Comparison of ENCODE assay signal across 1 cellular context in the genomic region with DNA sequence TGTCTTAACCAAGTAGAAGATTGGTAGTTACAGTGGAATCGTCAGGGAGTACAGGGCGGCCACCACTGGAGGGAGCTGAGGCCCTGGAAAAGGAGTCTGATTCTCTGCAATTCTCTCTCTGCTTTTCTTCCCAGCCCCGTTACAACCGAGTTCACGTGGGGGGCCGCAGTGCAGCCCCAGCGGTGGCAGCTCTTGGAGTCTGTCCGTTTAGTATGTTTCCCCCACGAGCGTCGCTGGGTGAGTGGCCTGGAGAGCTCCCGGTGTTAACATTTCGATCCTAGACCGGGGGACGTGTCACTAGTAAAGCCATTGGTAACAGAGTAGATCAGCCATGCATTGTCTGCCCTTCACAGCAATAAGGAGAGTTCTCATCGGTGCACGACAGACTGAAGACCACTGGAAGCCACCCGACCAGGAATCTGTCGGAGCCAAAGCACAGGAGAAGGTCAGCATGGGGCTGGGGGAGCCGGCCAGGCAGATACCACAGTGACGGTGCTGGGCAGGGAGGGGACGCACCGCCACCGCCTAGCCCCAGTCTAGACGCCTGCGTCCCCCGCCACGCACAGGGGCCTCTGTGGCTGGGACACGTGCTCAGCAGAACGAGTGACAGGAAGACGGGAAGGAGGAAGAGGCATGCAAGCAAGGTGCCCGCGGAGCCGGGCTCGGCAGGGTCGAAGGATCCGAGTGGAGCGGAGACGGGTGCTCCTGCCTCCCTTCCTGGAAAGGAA.
A peak's percentile ranks its signal among the peaks of the same experiment; 100 is the strongest.
TF ChIP-seq lines count a peak whose summit lies in the region.

No MANE protein-coding gene starts in this region.

TF ChIP-seq in HepG2, 621 proteins besides CTCF, POLR2A, EP300 and RAD21 (continues in another document):
- TF ChIP-seq CBX2 (IDR thresholded peaks at IDR 0.05; ENCODE audit: low read depth, low read length), result no peak
- TF ChIP-seq CBX2 (CRISPR knock-in tag; IDR thresholded peaks at IDR 0.05; ENCODE audit: low read depth), result no peak
- no peak for TF ChIP-seq ELK4 (CRISPR knock-in tag; IDR thresholded peaks at IDR 0.05; ENCODE audit: borderline replicate concordance)
- no peak for TF ChIP-seq HMG20B (CRISPR knock-in tag; conservative IDR thresholded peaks at IDR 0.05)
- no peak for TF ChIP-seq ZNF850 (CRISPR knock-in tag; conservative IDR thresholded peaks at IDR 0.05)
- TF ChIP-seq MEIS2 (CRISPR knock-in tag; IDR thresholded peaks at IDR 0.05), result no peak
- TF ChIP-seq TGIF2 (CRISPR knock-in tag; IDR thresholded peaks at IDR 0.05), result no peak
- TF ChIP-seq HIC2 (CRISPR knock-in tag; IDR thresholded peaks at IDR 0.05; ENCODE audit: low read depth), result no peak
- TF ChIP-seq LRRFIP1 (CRISPR knock-in tag; conservative IDR thresholded peaks at IDR 0.05), result no peak
- no peak for TF ChIP-seq ZNF354B (CRISPR knock-in tag; IDR thresholded peaks at IDR 0.05)
- TF ChIP-seq KAT8 (CRISPR knock-in tag; IDR thresholded peaks at IDR 0.05), result no peak
- no peak for TF ChIP-seq ZSCAN30 (CRISPR knock-in tag; IDR thresholded peaks at IDR 0.05)
- TF ChIP-seq ZNF18 (CRISPR knock-in tag; IDR thresholded peaks at IDR 0.05; ENCODE audit: insufficient replicate concordance), result no peak
- TF ChIP-seq ZNF253 (CRISPR knock-in tag; IDR thresholded peaks at IDR 0.05; ENCODE audit: borderline replicate concordance), result no peak
- peak; percentile 57 for TF ChIP-seq U2AF1 (optimal IDR thresholded peaks at IDR 0.05; ENCODE audit: low read depth, low read length)
- no peak for TF ChIP-seq NFRKB (IDR thresholded peaks at IDR 0.05)
- TF ChIP-seq SKI (IDR thresholded peaks at IDR 0.05; ENCODE audit: partially characterized antibody), result peak; percentile 44
- TF ChIP-seq HNRNPH1 (optimal IDR thresholded peaks at IDR 0.05; ENCODE audit: low read depth, low read length), result no peak
- TF ChIP-seq, protein P1, sequence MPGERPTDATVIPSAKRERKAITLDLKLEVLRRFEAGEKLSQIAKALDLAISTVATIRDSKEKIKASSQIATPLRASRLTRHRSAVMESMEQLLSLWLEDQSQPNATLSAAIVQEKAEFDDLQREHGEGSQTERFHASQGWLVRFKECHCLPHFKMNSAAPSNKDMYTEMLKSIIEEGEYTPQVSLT (CRISPR knock-in tag; IDR thresholded peaks at IDR 0.05; ENCODE audit: borderline replicate concordance, low read depth), result no peak
- TF ChIP-seq, protein P2, sequence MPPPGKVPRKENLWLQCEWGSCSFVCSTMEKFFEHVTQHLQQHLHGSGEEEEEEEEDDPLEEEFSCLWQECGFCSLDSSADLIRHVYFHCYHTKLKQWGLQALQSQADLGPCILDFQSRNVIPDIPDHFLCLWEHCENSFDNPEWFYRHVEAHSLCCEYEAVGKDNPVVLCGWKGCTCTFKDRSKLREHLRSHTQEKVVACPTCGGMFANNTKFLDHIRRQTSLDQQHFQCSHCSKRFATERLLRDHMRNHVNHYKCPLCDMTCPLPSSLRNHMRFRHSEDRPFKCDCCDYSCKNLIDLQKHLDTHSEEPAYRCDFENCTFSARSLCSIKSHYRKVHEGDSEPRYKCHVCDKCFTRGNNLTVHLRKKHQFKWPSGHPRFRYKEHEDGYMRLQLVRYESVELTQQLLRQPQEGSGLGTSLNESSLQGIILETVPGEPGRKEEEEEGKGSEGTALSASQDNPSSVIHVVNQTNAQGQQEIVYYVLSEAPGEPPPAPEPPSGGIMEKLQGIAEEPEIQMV (CRISPR knock-in tag; IDR thresholded peaks at IDR 0.05; ENCODE audit: low read depth), result no peak
- TF ChIP-seq MED13 (CRISPR knock-in tag; IDR thresholded peaks at IDR 0.05), result no peak
- no peak for TF ChIP-seq NBN (conservative IDR thresholded peaks at IDR 0.05)
- no peak for TF ChIP-seq ZNF326 (CRISPR knock-in tag; IDR thresholded peaks at IDR 0.05; ENCODE audit: borderline replicate concordance)
- TF ChIP-seq KDM5B (CRISPR knock-in tag; IDR thresholded peaks at IDR 0.05; ENCODE audit: borderline replicate concordance), result peak; percentile 16; the same call in 1 of the 2 replicates
- no peak for TF ChIP-seq FLYWCH1 (CRISPR knock-in tag; IDR thresholded peaks at IDR 0.05)
- TF ChIP-seq SNAPC2 (CRISPR knock-in tag; IDR thresholded peaks at IDR 0.05), result no peak
- TF ChIP-seq POLR2AphosphoS2 (IDR thresholded peaks at IDR 0.05; ENCODE audit: low read depth, low read length), result peak; percentile 56
- TF ChIP-seq BCL3 (CRISPR knock-in tag; IDR thresholded peaks at IDR 0.05), result no peak
- TF ChIP-seq ZNF567 (CRISPR knock-in tag; IDR thresholded peaks at IDR 0.05; ENCODE audit: borderline replicate concordance), result no peak
- TF ChIP-seq NR2F6 (IDR thresholded peaks at IDR 0.05), result no peak
- TF ChIP-seq NR2F6 (CRISPR knock-in tag; IDR thresholded peaks at IDR 0.05), result no peak
- no peak for TF ChIP-seq SRF (IDR thresholded peaks at IDR 0.05; ENCODE audit: low read depth, low read length)
- TF ChIP-seq, protein P3, sequence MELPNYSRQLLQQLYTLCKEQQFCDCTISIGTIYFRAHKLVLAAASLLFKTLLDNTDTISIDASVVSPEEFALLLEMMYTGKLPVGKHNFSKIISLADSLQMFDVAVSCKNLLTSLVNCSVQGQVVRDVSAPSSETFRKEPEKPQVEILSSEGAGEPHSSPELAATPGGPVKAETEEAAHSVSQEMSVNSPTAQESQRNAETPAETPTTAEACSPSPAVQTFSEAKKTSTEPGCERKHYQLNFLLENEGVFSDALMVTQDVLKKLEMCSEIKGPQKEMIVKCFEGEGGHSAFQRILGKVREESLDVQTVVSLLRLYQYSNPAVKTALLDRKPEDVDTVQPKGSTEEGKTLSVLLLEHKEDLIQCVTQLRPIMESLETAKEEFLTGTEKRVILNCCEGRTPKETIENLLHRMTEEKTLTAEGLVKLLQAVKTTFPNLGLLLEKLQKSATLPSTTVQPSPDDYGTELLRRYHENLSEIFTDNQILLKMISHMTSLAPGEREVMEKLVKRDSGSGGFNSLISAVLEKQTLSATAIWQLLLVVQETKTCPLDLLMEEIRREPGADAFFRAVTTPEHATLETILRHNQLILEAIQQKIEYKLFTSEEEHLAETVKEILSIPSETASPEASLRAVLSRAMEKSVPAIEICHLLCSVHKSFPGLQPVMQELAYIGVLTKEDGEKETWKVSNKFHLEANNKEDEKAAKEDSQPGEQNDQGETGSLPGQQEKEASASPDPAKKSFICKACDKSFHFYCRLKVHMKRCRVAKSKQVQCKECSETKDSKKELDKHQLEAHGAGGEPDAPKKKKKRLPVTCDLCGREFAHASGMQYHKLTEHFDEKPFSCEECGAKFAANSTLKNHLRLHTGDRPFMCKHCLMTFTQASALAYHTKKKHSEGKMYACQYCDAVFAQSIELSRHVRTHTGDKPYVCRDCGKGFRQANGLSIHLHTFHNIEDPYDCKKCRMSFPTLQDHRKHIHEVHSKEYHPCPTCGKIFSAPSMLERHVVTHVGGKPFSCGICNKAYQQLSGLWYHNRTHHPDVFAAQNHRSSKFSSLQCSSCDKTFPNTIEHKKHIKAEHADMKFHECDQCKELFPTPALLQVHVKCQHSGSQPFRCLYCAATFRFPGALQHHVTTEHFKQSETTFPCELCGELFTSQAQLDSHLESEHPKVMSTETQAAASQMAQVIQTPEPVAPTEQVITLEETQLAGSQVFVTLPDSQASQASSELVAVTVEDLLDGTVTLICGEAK (IDR thresholded peaks at IDR 0.05), result no peak
- TF ChIP-seq, protein P3 (CRISPR knock-in tag; IDR thresholded peaks at IDR 0.05), result no peak; the same call in 1 of the 2 replicates
- TF ChIP-seq NFE2L1 (CRISPR knock-in tag; IDR thresholded peaks at IDR 0.05; ENCODE audit: borderline replicate concordance), result no peak
- TF ChIP-seq, protein P4, sequence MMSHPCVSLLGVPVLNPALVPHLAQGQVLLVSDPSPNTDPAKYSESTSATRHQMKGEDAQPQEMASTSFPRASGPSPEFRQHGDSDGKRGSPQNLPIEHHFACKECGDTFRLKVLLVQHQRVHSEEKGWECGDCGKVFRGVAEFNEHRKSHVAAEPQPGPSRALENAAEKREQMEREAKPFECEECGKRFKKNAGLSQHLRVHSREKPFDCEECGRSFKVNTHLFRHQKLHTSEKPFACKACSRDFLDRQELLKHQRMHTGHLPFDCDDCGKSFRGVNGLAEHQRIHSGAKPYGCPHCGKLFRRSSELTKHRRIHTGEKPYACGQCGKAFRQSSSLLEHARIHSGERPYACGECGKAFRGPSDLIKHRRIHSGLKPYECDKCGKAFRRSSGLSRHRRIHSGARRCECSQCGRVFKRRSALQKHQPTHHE (CRISPR knock-in tag; IDR thresholded peaks at IDR 0.05; ENCODE audit: borderline replicate concordance), result no peak
- no peak for TF ChIP-seq ZNF569 (CRISPR knock-in tag; IDR thresholded peaks at IDR 0.05; ENCODE audit: borderline replicate concordance)
- no peak for TF ChIP-seq NR2F1 (CRISPR knock-in tag; IDR thresholded peaks at IDR 0.05)
